Comparison of ENCODE assay signal across 8 cellular contexts in genomic region chr16:85010446-85010930, GRCh38. TPM values are rescaled to one million over a fixed set of nuclear protein-coding genes. Genes with fewer than 3 reads are reported as not detected.
DNase-seq lines count a peak whose midpoint lies in the region; ATAC-seq and TF ChIP-seq lines count a peak whose summit lies in the region.

No MANE protein-coding gene starts in this region.

- H3K36me3 Mint-ChIP-seq in central memory CD8-positive, alpha-beta T cell (ENCODE audit: insufficient read depth): peaks cover 15% of the 10 kb centered on the region
- peaks cover 0 to 15% (median 0%) of the 10 kb centered on the region in 3 donors for H3K36me3 Mint-ChIP-seq in naive thymus-derived CD8-positive, alpha-beta T cell

- POLR2A ChIA-PET in naive thymus-derived CD8-positive, alpha-beta T cell (lab: Charles Lee): interaction anchor here (0.5 to 3.6 kb wide), 7 partner anchors 10 to 76 kb away, joined by 3 to 42 read pairs (median 6); partner anchors contain the start of gene KIAA0513

- ATAC-seq in HG03196 (IDR thresholded peaks at IDR 0.05; ENCODE audit: unreplicated experiment): peak; percentile 5
- ATAC-seq in central memory CD8-positive, alpha-beta T cell (replicated peaks; ENCODE audit: extremely low read depth, poor library complexity, severe bottlenecking): peak; percentile 1
- no peak for ATAC-seq in naive thymus-derived CD8-positive, alpha-beta T cell
- ATAC-seq in HG03457 (IDR thresholded peaks at IDR 0.05; ENCODE audit: unreplicated experiment): no peak

- no peaks in the 10 kb centered on the region for H3K9me3 Mint-ChIP-seq in central memory CD8-positive, alpha-beta T cell
- no peaks in the 10 kb centered on the region for H3K9me3 Mint-ChIP-seq in naive thymus-derived CD8-positive, alpha-beta T cell

- TF ChIP-seq CTCF in C4-2B (conservative IDR thresholded peaks at IDR 0.05): no peak

- peak overlapping the region; percentile 95 for H3K27ac ChIP-seq in C4-2B

- no peaks in the 10 kb centered on the region for H3K27me3 Mint-ChIP-seq in central memory CD8-positive, alpha-beta T cell
- no peaks in the 10 kb centered on the region for H3K27me3 Mint-ChIP-seq in naive thymus-derived CD8-positive, alpha-beta T cell

- peak overlapping the region; percentile 100 for H3K4me3 Mint-ChIP-seq in central memory CD8-positive, alpha-beta T cell
- H3K4me3 Mint-ChIP-seq in naive thymus-derived CD8-positive, alpha-beta T cell: peak overlapping the region; percentile 88 to 99 (median 97)

- peak overlapping the region; percentile 100 for H3K27ac Mint-ChIP-seq in central memory CD8-positive, alpha-beta T cell (ENCODE audit: low read depth)
- peak overlapping the region; percentile 97 to 100 (median 98) for H3K27ac Mint-ChIP-seq in naive thymus-derived CD8-positive, alpha-beta T cell

- peaks cover 52% of the 10 kb centered on the region for H3K4me1 Mint-ChIP-seq in central memory CD8-positive, alpha-beta T cell
- peaks cover 24 to 58% (median 50%) of the 10 kb centered on the region in 4 donors for H3K4me1 Mint-ChIP-seq in naive thymus-derived CD8-positive, alpha-beta T cell

- DNase-seq in central memory CD8-positive, alpha-beta T cell (ENCODE audit: low spot score in 2 of 2): no peak
- DNase-seq in naive thymus-derived CD8-positive, alpha-beta T cell: no peak
- DNase-seq in cerebellar nuclear complex (lab: John Stamatoyannopoulos, UW) (no peak), NAMALWA (ENCODE audit: low spot score) (no peak), amniotic stem cell (lab: John Stamatoyannopoulos, UW) (no peak)

RNA-seq across cellular contexts. Expression of gene ZDHHC7, which starts 0.8 kb away (rescaled TPM):
- total RNA-seq in naive thymus-derived CD8-positive, alpha-beta T cell: 10 to 100 TPM; 29.0 to 32.5 TPM
- 10 to 100 TPM; 28.8 to 45.3 (median 37.7) TPM for polyA plus RNA-seq in naive thymus-derived CD8-positive, alpha-beta T cell

RNA-seq across cellular contexts. Expression of gene KIAA0513, which starts 17.1 kb away (rescaled TPM):
- total RNA-seq in naive thymus-derived CD8-positive, alpha-beta T cell: 10 to 100 TPM; 13.0 to 15.1 TPM
- 10 to 100 TPM in 1 of 3 donors, 1 to 10 TPM in 2; 4.5 to 12.1 (median 7.8) TPM for polyA plus RNA-seq in naive thymus-derived CD8-positive, alpha-beta T cell

Comparison
In these comparisons a context has a peak if more than half of its experiments do, and no peak if none do; other contexts are left out.
1. ATAC-seq: peak in HG03196 (single experiment) and central memory CD8-positive, alpha-beta T cell (single experiment); none in naive thymus-derived CD8-positive, alpha-beta T cell (0 of 2) and HG03457 (single experiment).